In the genomic region with DNA sequence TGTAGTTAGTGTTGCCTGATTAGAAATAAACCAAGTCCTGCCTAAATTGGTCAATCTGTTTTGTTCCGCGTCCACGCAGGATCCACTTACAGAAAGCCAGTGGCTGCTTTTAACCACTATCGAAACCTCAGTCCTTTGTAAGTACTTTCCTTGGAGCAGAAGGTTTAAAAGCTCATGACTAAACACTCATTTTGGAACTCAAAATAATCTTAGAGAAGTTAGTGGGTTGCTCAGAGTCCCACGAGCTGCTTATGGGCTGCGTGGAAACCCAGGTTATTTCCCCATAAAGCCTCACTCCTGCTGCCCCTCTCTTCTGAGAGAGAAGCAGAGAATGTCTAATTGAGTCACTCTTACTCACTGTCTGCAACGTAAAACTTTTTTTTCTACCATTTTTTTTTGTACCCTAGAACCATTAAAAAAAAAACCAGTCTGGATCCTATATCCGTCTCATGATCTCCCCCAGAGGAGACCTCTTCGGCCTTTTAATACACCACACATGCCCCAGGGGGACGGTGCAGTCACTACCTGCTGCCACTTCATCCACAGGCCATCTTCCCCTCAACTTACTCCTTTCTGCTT, we compare ENCODE assay signal across 11 cellular contexts. TPM values are rescaled to one million over a fixed set of nuclear protein-coding genes. Genes with fewer than 3 reads are reported as not detected.
DNase-seq lines count a peak whose midpoint lies in the region; ATAC-seq and TF ChIP-seq lines count a peak whose summit lies in the region.
"Had no signal": no experiment of that assay in that cellular context is flagged by ENCODE, and none has a peak within 500 bp of the region (broad histone marks: within the 10 kb centered on the region; RNA-seq: fewer than 3 reads in every experiment).

No MANE protein-coding gene starts in this region.

- 0 out of 2 replicates have a peak, but pooled peaks cover 9% of the 10 kb centered on the region for H4K20me1 ChIP-seq in OCI-LY1 (ENCODE audit: insufficient read depth, low read length)

- ATAC-seq in GM18858 (IDR thresholded peaks at IDR 0.05; ENCODE audit: unreplicated experiment) (peak; percentile 46), HG02623 (IDR thresholded peaks at IDR 0.05; ENCODE audit: unreplicated experiment) (peak; percentile 60), left ventricle myocardium superior (no peak)
- ATAC-seq: HepG2, left colon had no signal

- H3K9ac ChIP-seq in OCI-LY1 (ENCODE audit: low read length), result peak overlapping the region; percentile 34; the same call in 1 of the 2 replicates

- no peak overlapping the region for H3K27ac Mint-ChIP-seq in neural crest cell (ENCODE audit: unreplicated experiment)

- peak overlapping the region; percentile 40 for H3K27ac ChIP-seq in OCI-LY1 (ENCODE audit: low read depth, low read length, poor library complexity, severe bottlenecking)

- H3K4me3 Mint-ChIP-seq in neural crest cell, result peak overlapping the region; percentile 2

- no peaks in the 10 kb centered on the region for H3K27me3 Mint-ChIP-seq in neural crest cell (ENCODE audit: low read depth)

- H3K36me3 Mint-ChIP-seq in neural crest cell (ENCODE audit: low read depth), result peaks cover 8% of the 10 kb centered on the region

- intact Hi-C loops in left ventricle myocardium superior (cut with micrococcal nuclease), result no loop called here

- TF ChIP-seq CTCF in OCI-LY1 (IDR thresholded peaks at IDR 0.05; ENCODE audit: low read length), result no peak
- TF ChIP-seq CTCF in neural crest cell (conservative IDR thresholded peaks at IDR 0.05), result no peak

- DNase-seq in neural crest cell (ENCODE audit: low read depth, low spot score) (no peak), left ventricle myocardium superior (no peak), NCI-H1417 (lab: John Stamatoyannopoulos, UW) (no peak), inferior parietal cortex (ENCODE audit: extremely low spot score) (no peak)
- DNase-seq in activated CD8-positive, alpha-beta memory T cell treated with anti-CD3 and anti-CD28 coated beads, Interleukin-2, amount 50 U/mL, for 48 hours, result no peak
- DNase-seq: left colon; stimulated activated CD8-positive, alpha-beta memory T cell treated with anti-CD3 and anti-CD28 coated beads, Interleukin-4, amount 100 ng/mL, for 48 hours had no signal

- H3K9me3 Mint-ChIP-seq in neural crest cell, result no peaks in the 10 kb centered on the region

- peaks cover 92% of the 10 kb centered on the region for H3K79me2 ChIP-seq in OCI-LY1 (ENCODE audit: insufficient read depth, low read length)

- H2AFZ ChIP-seq in OCI-LY1 (ENCODE audit: low read length), result no peak overlapping the region

- H3K4me1 ChIP-seq in OCI-LY1 (ENCODE audit: insufficient read depth, low read length, severe bottlenecking), result peaks cover 85% of the 10 kb centered on the region

- peaks cover 56% of the 10 kb centered on the region for H3K4me1 Mint-ChIP-seq in neural crest cell

- H3K4me2 ChIP-seq in OCI-LY1 (ENCODE audit: low read length), result peak overlapping the region; percentile 63

- no peaks in the 10 kb centered on the region for H3K9me3 ChIP-seq in OCI-LY1 (ENCODE audit: low read length)

- H3K4me3 ChIP-seq in OCI-LY1 (ENCODE audit: low read depth, low read length, poor library complexity, severe bottlenecking), result peak overlapping the region; percentile 40

- H3K36me3 ChIP-seq in OCI-LY1 (ENCODE audit: insufficient read depth, low read length), result peaks cover 58% of the 10 kb centered on the region; the same call in 1 of the 2 replicates

- H3F3A ChIP-seq in OCI-LY1 (ENCODE audit: insufficient read depth, low read length), result no peaks in the 10 kb centered on the region

- no peaks in the 10 kb centered on the region for H3K27me3 ChIP-seq in OCI-LY1 (ENCODE audit: insufficient read depth, low read length)

- no peaks in the 10 kb centered on the region for H3K9me2 ChIP-seq in OCI-LY1 (ENCODE audit: low read depth, low read length)

RNA-seq across cellular contexts. Expression of gene BASP1, which starts 7.5 kb away (rescaled TPM):
- total RNA-seq in neural crest cell (99.5 and 100 TPM in 2 replicates), left ventricle myocardium superior (2.0 TPM)
- total RNA-seq: HepG2 had no signal

Comparison
In these comparisons a context has a peak if more than half of its experiments do, and no peak if none do; other contexts are left out.
1. RNA of gene BASP1, which starts 7.5 kb away (total RNA-seq): 99.5 to 100 TPM in neural crest cell; 2.0 TPM in left ventricle myocardium superior (single experiment); every median in the first group is over 10 times any median in the second.